13 cellular contexts compared by ENCODE assay signal in the genomic region with DNA sequence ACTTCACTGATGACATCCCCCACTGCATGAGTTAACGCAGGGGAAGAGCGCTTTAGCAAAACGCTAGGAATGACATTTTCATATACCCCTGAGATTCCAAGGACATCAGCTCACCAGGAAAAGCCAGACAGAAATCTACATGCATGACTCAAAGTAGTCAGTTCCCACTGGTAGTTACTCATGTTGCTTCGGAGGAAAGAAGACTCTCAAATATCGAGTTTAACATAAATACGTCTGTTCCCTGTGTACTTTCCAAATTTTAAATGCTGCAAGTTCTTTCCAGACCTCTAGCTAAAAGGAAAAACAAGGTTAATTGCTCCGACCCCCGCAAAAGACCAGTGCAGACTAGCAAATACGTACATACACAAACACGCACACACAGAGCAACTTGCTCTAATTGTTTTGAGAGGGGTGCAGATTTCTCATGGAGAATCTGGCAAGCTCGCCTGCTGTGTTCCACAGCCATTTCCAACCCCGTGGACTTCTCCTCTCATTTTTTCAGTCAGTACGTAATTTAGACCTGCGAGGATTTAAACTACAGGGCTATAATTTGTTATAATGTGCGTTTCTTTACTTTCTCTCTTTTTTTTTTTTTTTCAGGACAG.
A peak's percentile ranks its signal among the peaks of the same experiment; 100 is the strongest.
DNase-seq lines count a peak whose midpoint lies in the region; TF ChIP-seq lines count a peak whose summit lies in the region.
"Had no signal": no experiment of that assay in that cellular context is flagged by ENCODE, and none has a peak within 500 bp of the region (broad histone marks: within the 10 kb centered on the region; RNA-seq: fewer than 3 reads in every experiment).

No MANE protein-coding gene starts in this region.

- WGBS in endodermal cell (ENCODE audit: insufficient coverage in 1 of 2, insufficient read length in 1 of 2), 2 experiments = 79 to 88% methylated on average over 8 to 15 of the region's 15 CpGs

- H3K4me1 Mint-ChIP-seq in endodermal cell = peaks cover 50% of the 10 kb centered on the region

- H3K4me1 ChIP-seq in endodermal cell (ENCODE audit: control insufficient read depth, insufficient read depth, low read length) (peaks cover 17% of the 10 kb centered on the region), muscle layer of colon (ENCODE audit: insufficient read depth, low read length) (peaks cover 56% of the 10 kb centered on the region), vagina (peaks cover 32% of the 10 kb centered on the region)

- TF ChIP-seq CTCF in endodermal cell (conservative IDR thresholded peaks at IDR 0.05) (no peak), vagina (IDR thresholded peaks at IDR 0.05) (no peak)

- H3K9ac ChIP-seq in endodermal cell (ENCODE audit: extremely low read depth, low read length, poor library complexity, severe bottlenecking) = no peak overlapping the region
- peak overlapping the region; percentile 2 for H3K9ac ChIP-seq in muscle layer of colon (ENCODE audit: low read length)

- TF ChIP-seq POLR2A in vagina (IDR thresholded peaks at IDR 0.05) = no peak

- no peaks in the 10 kb centered on the region for H3K27me3 ChIP-seq in endodermal cell (ENCODE audit: control insufficient read depth, insufficient read depth, low read length, poor library complexity, severe bottlenecking)
- H3K27me3 ChIP-seq in muscle layer of colon (ENCODE audit: control insufficient read depth in 1 of 2, insufficient read depth in 2 of 2, low read length in 2 of 2) = no peaks in the 10 kb centered on the region
- no peaks in the 10 kb centered on the region for H3K27me3 ChIP-seq in vagina
- H3K27me3 ChIP-seq: body of pancreas, foreskin keratinocyte had no signal

- no peaks in the 10 kb centered on the region for H3K36me3 Mint-ChIP-seq in endodermal cell (ENCODE audit: low read depth)

- no peaks in the 10 kb centered on the region for H3K36me3 ChIP-seq in endodermal cell (ENCODE audit: control insufficient read depth, insufficient read depth, low read length)
- no peaks in the 10 kb centered on the region for H3K36me3 ChIP-seq in muscle layer of colon (ENCODE audit: insufficient read depth, low read length)
- H3K36me3 ChIP-seq in vagina = no peaks in the 10 kb centered on the region

- no peaks in the 10 kb centered on the region for H3K27me3 Mint-ChIP-seq in endodermal cell (ENCODE audit: insufficient read depth)

- peak; percentile 12 for DNase-seq in NCI-H2227 (lab: John Stamatoyannopoulos, UW; ENCODE audit: unreplicated experiment)
- peak; percentile 34 for DNase-seq in endodermal cell
- no peak for DNase-seq in vagina (ENCODE audit: extremely low spot score in 2 of 2)
- DNase-seq in LoVo (ENCODE audit: low spot score) = no peak
- no peak for DNase-seq in NCI-H345 (lab: John Stamatoyannopoulos, UW)
- no peak for DNase-seq in NCI-H1092 treated with DMSO at 0.1 percent for 48 hours (lab: John Stamatoyannopoulos, UW)
- DNase-seq: activated T-cell treated with anti-CD3 and anti-CD28 coated beads for 4 hours, body of pancreas, foreskin keratinocyte, Karpas-422, left ventricle myocardium superior, retina had no signal

- H3K27ac ChIP-seq in endodermal cell (ENCODE audit: low read depth, low read length) = peak overlapping the region; percentile 40
- H3K27ac ChIP-seq in muscle layer of colon (ENCODE audit: low read depth, low read length) = peak overlapping the region; percentile 54
- peak overlapping the region; percentile 86 for H3K27ac ChIP-seq in vagina
- H3K27ac ChIP-seq: body of pancreas, foreskin keratinocyte had no signal

- no peak overlapping the region for H3K4me3 ChIP-seq in endodermal cell (ENCODE audit: low read length)
- peak overlapping the region in 1 of 2 donors; percentile 29 for H3K4me3 ChIP-seq in muscle layer of colon (ENCODE audit: low read depth in 1 of 2, low read length in 2 of 2)
- H3K4me3 ChIP-seq in vagina = peak overlapping the region in 1 of 2 donors; percentile 24
- H3K4me3 ChIP-seq: body of pancreas had no signal

- intact Hi-C loops in vagina (cut with DNase I) = no loop called here

- no peak overlapping the region for H3K4me3 Mint-ChIP-seq in endodermal cell

- H3K9me3 ChIP-seq in endodermal cell (ENCODE audit: control insufficient read depth, low read length) = no peaks in the 10 kb centered on the region
- no peaks in the 10 kb centered on the region for H3K9me3 ChIP-seq in muscle layer of colon (ENCODE audit: low read length)
- H3K9me3 ChIP-seq in vagina = no peaks in the 10 kb centered on the region
- H3K9me3 ChIP-seq: body of pancreas had no signal

- no peaks in the 10 kb centered on the region for H3K9me3 Mint-ChIP-seq in endodermal cell

- peak overlapping the region; percentile 1 for H3K27ac Mint-ChIP-seq in endodermal cell

Comparison
In these comparisons a context has a peak if more than half of its experiments do, and no peak if none do; other contexts are left out.
1. DNase-seq: peak in NCI-H2227 (single experiment) and endodermal cell (single experiment); none in vagina (0 of 2), LoVo (single experiment), NCI-H345 (single experiment) and NCI-H1092 treated with DMSO at 0.1 percent for 48 hours (single experiment).
2. Peak in every context shown above with its lines, with median percentiles within 50 percentile points of each other: H3K27ac ChIP-seq.